ENCODE assay signal across 3 cellular contexts in the genomic region with DNA sequence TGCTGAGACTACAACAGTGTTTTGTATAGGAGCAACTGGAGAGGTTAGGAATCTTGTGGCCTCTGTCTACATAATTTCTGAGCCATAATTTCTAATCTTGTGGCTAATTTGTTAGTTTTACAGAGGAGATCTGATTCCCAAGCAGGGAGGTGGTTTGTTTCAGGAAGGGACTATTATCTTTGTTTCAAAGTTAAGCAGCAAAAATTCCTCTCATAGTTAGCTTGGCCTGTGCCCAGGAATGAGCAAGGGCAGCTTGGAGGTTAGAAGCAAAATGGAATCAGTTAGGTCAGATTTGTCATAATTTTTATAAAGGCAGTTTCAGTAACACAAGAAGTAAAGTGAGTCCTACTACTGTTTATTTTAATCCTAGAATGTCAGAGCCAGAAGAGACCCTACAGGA.
TF ChIP-seq lines count a peak whose summit lies in the region.

No MANE protein-coding gene starts in this region.

TF ChIP-seq in SK-N-SH, 30 proteins besides CTCF, POLR2A, EP300 and RAD21 (continues in another document):
- TF ChIP-seq, protein P1, sequence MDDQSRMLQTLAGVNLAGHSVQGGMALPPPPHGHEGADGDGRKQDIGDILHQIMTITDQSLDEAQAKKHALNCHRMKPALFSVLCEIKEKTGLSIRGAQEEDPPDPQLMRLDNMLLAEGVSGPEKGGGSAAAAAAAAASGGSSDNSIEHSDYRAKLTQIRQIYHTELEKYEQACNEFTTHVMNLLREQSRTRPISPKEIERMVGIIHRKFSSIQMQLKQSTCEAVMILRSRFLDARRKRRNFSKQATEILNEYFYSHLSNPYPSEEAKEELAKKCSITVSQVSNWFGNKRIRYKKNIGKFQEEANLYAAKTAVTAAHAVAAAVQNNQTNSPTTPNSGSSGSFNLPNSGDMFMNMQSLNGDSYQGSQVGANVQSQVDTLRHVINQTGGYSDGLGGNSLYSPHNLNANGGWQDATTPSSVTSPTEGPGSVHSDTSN (IDR thresholded peaks at IDR 0.05) = no peak
- TF ChIP-seq, protein P2, sequence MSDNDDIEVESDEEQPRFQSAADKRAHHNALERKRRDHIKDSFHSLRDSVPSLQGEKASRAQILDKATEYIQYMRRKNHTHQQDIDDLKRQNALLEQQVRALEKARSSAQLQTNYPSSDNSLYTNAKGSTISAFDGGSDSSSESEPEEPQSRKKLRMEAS (IDR thresholded peaks at IDR 0.05; ENCODE audit: low read depth) = no peak
- TF ChIP-seq SMC3 (IDR thresholded peaks at IDR 0.05; ENCODE audit: low read depth, low read length) (no peak), MEF2A (IDR thresholded peaks at IDR 0.05; ENCODE audit: borderline replicate concordance, low read depth) (no peak), TCF12 (IDR thresholded peaks at IDR 0.05) (no peak), GATA2 (CRISPR knock-in tag; IDR thresholded peaks at IDR 0.05) (no peak), IRF3 (IDR thresholded peaks at IDR 0.05; ENCODE audit: low read depth, low read length) (no peak), REST (IDR thresholded peaks at IDR 0.05; ENCODE audit: low read depth, low read length) (no peak), CHD2 (IDR thresholded peaks at IDR 0.05; ENCODE audit: low read length, partially characterized antibody) (no peak)
- TF ChIP-seq, protein P3, sequence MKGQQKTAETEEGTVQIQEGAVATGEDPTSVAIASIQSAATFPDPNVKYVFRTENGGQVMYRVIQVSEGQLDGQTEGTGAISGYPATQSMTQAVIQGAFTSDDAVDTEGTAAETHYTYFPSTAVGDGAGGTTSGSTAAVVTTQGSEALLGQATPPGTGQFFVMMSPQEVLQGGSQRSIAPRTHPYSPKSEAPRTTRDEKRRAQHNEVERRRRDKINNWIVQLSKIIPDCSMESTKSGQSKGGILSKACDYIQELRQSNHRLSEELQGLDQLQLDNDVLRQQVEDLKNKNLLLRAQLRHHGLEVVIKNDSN (IDR thresholded peaks at IDR 0.05; ENCODE audit: borderline replicate concordance, low read depth) = no peak

TF ChIP-seq in SK-N-SH treated with all-trans-retinoic acid at 6 μM for 48 hours, 23 proteins besides CTCF, POLR2A, EP300 and RAD21:
- no peak for TF ChIP-seq ZNF565 (CRISPR knock-in tag; conservative IDR thresholded peaks at IDR 0.05; ENCODE audit: low read depth)
- TF ChIP-seq TCF4 (CRISPR knock-in tag; IDR thresholded peaks at IDR 0.05; ENCODE audit: borderline replicate concordance) = no peak
- TF ChIP-seq ARNTL (CRISPR knock-in tag; IDR thresholded peaks at IDR 0.05; ENCODE audit: borderline replicate concordance, low read depth) = no peak
- TF ChIP-seq, protein P4, sequence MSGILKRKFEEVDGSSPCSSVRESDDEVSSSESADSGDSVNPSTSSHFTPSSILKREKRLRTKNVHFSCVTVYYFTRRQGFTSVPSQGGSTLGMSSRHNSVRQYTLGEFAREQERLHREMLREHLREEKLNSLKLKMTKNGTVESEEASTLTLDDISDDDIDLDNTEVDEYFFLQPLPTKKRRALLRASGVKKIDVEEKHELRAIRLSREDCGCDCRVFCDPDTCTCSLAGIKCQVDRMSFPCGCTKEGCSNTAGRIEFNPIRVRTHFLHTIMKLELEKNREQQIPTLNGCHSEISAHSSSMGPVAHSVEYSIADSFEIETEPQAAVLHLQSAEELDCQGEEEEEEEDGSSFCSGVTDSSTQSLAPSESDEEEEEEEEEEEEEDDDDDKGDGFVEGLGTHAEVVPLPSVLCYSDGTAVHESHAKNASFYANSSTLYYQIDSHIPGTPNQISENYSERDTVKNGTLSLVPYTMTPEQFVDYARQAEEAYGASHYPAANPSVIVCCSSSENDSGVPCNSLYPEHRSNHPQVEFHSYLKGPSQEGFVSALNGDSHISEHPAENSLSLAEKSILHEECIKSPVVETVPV (CRISPR knock-in tag; IDR thresholded peaks at IDR 0.05) = no peak
- TF ChIP-seq GLIS3 (CRISPR knock-in tag; IDR thresholded peaks at IDR 0.05) = no peak
- no peak for TF ChIP-seq ZNF70 (CRISPR knock-in tag; IDR thresholded peaks at IDR 0.05)
- TF ChIP-seq SNAI2 (CRISPR knock-in tag; IDR thresholded peaks at IDR 0.05) = no peak
- TF ChIP-seq TOX (CRISPR knock-in tag; IDR thresholded peaks at IDR 0.05; ENCODE audit: borderline replicate concordance) = no peak
- no peak for TF ChIP-seq ZNF8 (CRISPR knock-in tag; IDR thresholded peaks at IDR 0.05)
- no peak for TF ChIP-seq CSDC2 (CRISPR knock-in tag; IDR thresholded peaks at IDR 0.05)
- TF ChIP-seq OSR1 (CRISPR knock-in tag; IDR thresholded peaks at IDR 0.05) = no peak
- TF ChIP-seq ISL1 (CRISPR knock-in tag; IDR thresholded peaks at IDR 0.05) = no peak
- no peak for TF ChIP-seq ZFP30 (CRISPR knock-in tag; IDR thresholded peaks at IDR 0.05)
- TF ChIP-seq, protein P5, sequence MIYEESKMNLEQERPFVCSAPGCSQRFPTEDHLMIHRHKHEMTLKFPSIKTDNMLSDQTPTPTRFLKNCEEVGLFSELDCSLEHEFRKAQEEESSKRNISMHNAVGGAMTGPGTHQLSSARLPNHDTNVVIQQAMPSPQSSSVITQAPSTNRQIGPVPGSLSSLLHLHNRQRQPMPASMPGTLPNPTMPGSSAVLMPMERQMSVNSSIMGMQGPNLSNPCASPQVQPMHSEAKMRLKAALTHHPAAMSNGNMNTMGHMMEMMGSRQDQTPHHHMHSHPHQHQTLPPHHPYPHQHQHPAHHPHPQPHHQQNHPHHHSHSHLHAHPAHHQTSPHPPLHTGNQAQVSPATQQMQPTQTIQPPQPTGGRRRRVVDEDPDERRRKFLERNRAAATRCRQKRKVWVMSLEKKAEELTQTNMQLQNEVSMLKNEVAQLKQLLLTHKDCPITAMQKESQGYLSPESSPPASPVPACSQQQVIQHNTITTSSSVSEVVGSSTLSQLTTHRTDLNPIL (CRISPR knock-in tag; IDR thresholded peaks at IDR 0.05; ENCODE audit: low read depth) = no peak
- TF ChIP-seq PPARA (CRISPR knock-in tag; IDR thresholded peaks at IDR 0.05; ENCODE audit: borderline replicate concordance) = no peak
- TF ChIP-seq, protein P6, sequence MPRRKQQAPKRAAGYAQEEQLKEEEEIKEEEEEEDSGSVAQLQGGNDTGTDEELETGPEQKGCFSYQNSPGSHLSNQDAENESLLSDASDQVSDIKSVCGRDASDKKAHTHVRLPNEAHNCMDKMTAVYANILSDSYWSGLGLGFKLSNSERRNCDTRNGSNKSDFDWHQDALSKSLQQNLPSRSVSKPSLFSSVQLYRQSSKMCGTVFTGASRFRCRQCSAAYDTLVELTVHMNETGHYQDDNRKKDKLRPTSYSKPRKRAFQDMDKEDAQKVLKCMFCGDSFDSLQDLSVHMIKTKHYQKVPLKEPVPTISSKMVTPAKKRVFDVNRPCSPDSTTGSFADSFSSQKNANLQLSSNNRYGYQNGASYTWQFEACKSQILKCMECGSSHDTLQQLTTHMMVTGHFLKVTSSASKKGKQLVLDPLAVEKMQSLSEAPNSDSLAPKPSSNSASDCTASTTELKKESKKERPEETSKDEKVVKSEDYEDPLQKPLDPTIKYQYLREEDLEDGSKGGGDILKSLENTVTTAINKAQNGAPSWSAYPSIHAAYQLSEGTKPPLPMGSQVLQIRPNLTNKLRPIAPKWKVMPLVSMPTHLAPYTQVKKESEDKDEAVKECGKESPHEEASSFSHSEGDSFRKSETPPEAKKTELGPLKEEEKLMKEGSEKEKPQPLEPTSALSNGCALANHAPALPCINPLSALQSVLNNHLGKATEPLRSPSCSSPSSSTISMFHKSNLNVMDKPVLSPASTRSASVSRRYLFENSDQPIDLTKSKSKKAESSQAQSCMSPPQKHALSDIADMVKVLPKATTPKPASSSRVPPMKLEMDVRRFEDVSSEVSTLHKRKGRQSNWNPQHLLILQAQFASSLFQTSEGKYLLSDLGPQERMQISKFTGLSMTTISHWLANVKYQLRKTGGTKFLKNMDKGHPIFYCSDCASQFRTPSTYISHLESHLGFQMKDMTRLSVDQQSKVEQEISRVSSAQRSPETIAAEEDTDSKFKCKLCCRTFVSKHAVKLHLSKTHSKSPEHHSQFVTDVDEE (CRISPR knock-in tag; IDR thresholded peaks at IDR 0.05) = no peak
- no peak for TF ChIP-seq PATZ1 (CRISPR knock-in tag; IDR thresholded peaks at IDR 0.05; ENCODE audit: borderline replicate concordance)

TF ChIP-seq in K562, 482 proteins besides CTCF, POLR2A, EP300 and RAD21:
- TF ChIP-seq ZNF592 (IDR thresholded peaks at IDR 0.05) = 0 out of 2 replicates have a peak, but pooled peaks have one; percentile 35
- TF ChIP-seq, protein P7, sequence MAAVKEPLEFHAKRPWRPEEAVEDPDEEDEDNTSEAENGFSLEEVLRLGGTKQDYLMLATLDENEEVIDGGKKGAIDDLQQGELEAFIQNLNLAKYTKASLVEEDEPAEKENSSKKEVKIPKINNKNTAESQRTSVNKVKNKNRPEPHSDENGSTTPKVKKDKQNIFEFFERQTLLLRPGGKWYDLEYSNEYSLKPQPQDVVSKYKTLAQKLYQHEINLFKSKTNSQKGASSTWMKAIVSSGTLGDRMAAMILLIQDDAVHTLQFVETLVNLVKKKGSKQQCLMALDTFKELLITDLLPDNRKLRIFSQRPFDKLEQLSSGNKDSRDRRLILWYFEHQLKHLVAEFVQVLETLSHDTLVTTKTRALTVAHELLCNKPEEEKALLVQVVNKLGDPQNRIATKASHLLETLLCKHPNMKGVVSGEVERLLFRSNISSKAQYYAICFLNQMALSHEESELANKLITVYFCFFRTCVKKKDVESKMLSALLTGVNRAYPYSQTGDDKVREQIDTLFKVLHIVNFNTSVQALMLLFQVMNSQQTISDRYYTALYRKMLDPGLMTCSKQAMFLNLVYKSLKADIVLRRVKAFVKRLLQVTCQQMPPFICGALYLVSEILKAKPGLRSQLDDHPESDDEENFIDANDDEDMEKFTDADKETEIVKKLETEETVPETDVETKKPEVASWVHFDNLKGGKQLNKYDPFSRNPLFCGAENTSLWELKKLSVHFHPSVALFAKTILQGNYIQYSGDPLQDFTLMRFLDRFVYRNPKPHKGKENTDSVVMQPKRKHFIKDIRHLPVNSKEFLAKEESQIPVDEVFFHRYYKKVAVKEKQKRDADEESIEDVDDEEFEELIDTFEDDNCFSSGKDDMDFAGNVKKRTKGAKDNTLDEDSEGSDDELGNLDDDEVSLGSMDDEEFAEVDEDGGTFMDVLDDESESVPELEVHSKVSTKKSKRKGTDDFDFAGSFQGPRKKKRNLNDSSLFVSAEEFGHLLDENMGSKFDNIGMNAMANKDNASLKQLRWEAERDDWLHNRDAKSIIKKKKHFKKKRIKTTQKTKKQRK (IDR thresholded peaks at IDR 0.05; ENCODE audit: borderline replicate concordance, low read depth, low read length) = no peak
